In genomic region chr16:16222850-16223661, GRCh38 we compare ENCODE assay signal across 1 cellular context.
TF ChIP-seq lines count a peak whose summit lies in the region.
"Not testable (repeated sequence)": the region's sequence is repeated elsewhere in the genome, so short reads cannot be mapped to it uniquely, and the experiment has no call there.

TSS of gene ABCC6 (minus strand) at chr16:16223494. CDS start at chr16:16223434, 60 bp downstream.

TF ChIP-seq in HepG2, 621 proteins besides CTCF, POLR2A, EP300 and RAD21 (continued from another document and continues in another):
- TF ChIP-seq, protein P1, sequence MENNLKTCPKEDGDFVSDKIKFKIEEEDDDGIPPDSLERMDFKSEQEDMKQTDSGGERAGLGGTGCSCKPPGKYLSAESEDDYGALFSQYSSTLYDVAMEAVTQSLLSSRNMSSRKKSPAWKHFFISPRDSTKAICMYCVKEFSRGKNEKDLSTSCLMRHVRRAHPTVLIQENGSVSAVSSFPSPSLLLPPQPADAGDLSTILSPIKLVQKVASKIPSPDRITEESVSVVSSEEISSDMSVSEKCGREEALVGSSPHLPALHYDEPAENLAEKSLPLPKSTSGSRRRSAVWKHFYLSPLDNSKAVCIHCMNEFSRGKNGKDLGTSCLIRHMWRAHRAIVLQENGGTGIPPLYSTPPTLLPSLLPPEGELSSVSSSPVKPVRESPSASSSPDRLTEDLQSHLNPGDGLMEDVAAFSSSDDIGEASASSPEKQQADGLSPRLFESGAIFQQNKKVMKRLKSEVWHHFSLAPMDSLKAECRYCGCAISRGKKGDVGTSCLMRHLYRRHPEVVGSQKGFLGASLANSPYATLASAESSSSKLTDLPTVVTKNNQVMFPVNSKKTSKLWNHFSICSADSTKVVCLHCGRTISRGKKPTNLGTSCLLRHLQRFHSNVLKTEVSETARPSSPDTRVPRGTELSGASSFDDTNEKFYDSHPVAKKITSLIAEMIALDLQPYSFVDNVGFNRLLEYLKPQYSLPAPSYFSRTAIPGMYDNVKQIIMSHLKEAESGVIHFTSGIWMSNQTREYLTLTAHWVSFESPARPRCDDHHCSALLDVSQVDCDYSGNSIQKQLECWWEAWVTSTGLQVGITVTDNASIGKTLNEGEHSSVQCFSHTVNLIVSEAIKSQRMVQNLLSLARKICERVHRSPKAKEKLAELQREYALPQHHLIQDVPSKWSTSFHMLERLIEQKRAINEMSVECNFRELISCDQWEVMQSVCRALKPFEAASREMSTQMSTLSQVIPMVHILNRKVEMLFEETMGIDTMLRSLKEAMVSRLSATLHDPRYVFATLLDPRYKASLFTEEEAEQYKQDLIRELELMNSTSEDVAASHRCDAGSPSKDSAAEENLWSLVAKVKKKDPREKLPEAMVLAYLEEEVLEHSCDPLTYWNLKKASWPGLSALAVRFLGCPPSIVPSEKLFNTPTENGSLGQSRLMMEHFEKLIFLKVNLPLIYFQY (CRISPR knock-in tag; IDR thresholded peaks at IDR 0.05; ENCODE audit: borderline replicate concordance) = peak; percentile 87
- 0 out of 2 replicates have a peak, but pooled peaks have one; percentile 61 for TF ChIP-seq KDM3A (CRISPR knock-in tag; IDR thresholded peaks at IDR 0.05; ENCODE audit: low read depth)
- peak; percentile 80 for TF ChIP-seq HNF4A (CRISPR knock-in tag; IDR thresholded peaks at IDR 0.05)
- TF ChIP-seq RXRB (CRISPR knock-in tag; IDR thresholded peaks at IDR 0.05; ENCODE audit: borderline replicate concordance) = peak; percentile 76; the same call in 1 of the 2 replicates
- peak; percentile 77; the same call in 1 of the 2 replicates for TF ChIP-seq ZNF704 (CRISPR knock-in tag; IDR thresholded peaks at IDR 0.05; ENCODE audit: borderline replicate concordance)
- TF ChIP-seq SP5 (CRISPR knock-in tag; IDR thresholded peaks at IDR 0.05; ENCODE audit: borderline replicate concordance, low read depth) = peak; percentile 80
- peak; percentile 58; the same call in 1 of the 2 replicates for TF ChIP-seq HOXA3 (CRISPR knock-in tag; IDR thresholded peaks at IDR 0.05)
- peak; percentile 43; the same call in 1 of the 2 replicates for TF ChIP-seq MEIS2 (CRISPR knock-in tag; IDR thresholded peaks at IDR 0.05)
- peak; percentile 71 for TF ChIP-seq RARA (CRISPR knock-in tag; IDR thresholded peaks at IDR 0.05)
- TF ChIP-seq ERF (CRISPR knock-in tag; IDR thresholded peaks at IDR 0.05) = peak; percentile 66; the same call in 1 of the 2 replicates
- TF ChIP-seq GATAD2A (CRISPR knock-in tag; IDR thresholded peaks at IDR 0.05) = peak; percentile 69
- TF ChIP-seq, protein P2, sequence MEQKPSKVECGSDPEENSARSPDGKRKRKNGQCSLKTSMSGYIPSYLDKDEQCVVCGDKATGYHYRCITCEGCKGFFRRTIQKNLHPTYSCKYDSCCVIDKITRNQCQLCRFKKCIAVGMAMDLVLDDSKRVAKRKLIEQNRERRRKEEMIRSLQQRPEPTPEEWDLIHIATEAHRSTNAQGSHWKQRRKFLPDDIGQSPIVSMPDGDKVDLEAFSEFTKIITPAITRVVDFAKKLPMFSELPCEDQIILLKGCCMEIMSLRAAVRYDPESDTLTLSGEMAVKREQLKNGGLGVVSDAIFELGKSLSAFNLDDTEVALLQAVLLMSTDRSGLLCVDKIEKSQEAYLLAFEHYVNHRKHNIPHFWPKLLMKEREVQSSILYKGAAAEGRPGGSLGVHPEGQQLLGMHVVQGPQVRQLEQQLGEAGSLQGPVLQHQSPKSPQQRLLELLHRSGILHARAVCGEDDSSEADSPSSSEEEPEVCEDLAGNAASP (CRISPR knock-in tag; IDR thresholded peaks at IDR 0.05; ENCODE audit: borderline replicate concordance) = peak; percentile 89; the same call in 1 of the 2 replicates
- TF ChIP-seq, protein P3, sequence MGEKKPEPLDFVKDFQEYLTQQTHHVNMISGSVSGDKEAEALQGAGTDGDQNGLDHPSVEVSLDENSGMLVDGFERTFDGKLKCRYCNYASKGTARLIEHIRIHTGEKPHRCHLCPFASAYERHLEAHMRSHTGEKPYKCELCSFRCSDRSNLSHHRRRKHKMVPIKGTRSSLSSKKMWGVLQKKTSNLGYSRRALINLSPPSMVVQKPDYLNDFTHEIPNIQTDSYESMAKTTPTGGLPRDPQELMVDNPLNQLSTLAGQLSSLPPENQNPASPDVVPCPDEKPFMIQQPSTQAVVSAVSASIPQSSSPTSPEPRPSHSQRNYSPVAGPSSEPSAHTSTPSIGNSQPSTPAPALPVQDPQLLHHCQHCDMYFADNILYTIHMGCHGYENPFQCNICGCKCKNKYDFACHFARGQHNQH (CRISPR knock-in tag; IDR thresholded peaks at IDR 0.05) = 0 out of 2 replicates have a peak, but pooled peaks have one; percentile 50
- not testable (repeated sequence) for TF ChIP-seq SOX13 (IDR thresholded peaks at IDR 0.05); NR2F6 (IDR thresholded peaks at IDR 0.05); HNF4G (CRISPR knock-in tag; IDR thresholded peaks at IDR 0.05; ENCODE audit: borderline replicate concordance, low read depth)
- TF ChIP-seq SOX13 (CRISPR knock-in tag; conservative IDR thresholded peaks at IDR 0.05 in 1 of 2, IDR thresholded peaks at IDR 0.05 in 1 of 2) = peak in 1 of 2 experiments; percentile 20; a peak in 1 of 4 replicates
- TF ChIP-seq MED1 (CRISPR knock-in tag; IDR thresholded peaks at IDR 0.05) = peak; percentile 72
- 0 out of 2 replicates have a peak, but pooled peaks have one; percentile 38 for TF ChIP-seq GATAD1 (CRISPR knock-in tag; IDR thresholded peaks at IDR 0.05)
- TF ChIP-seq TAF1 (CRISPR knock-in tag; IDR thresholded peaks at IDR 0.05) = peak; percentile 62
- 0 out of 2 replicates have a peak, but pooled peaks have one; percentile 18 for TF ChIP-seq HMG20B (CRISPR knock-in tag; conservative IDR thresholded peaks at IDR 0.05)
- TF ChIP-seq E2F5 (CRISPR knock-in tag; conservative IDR thresholded peaks at IDR 0.05) = 0 out of 2 replicates have a peak, but pooled peaks have one; percentile 31
- TF ChIP-seq TFDP1 (CRISPR knock-in tag; IDR thresholded peaks at IDR 0.05; ENCODE audit: borderline replicate concordance) = 0 out of 2 replicates have a peak, but pooled peaks have one; percentile 31
- peak; percentile 86 for TF ChIP-seq ZNF281 (CRISPR knock-in tag; IDR thresholded peaks at IDR 0.05; ENCODE audit: borderline replicate concordance)
- TF ChIP-seq KDM2A (CRISPR knock-in tag; IDR thresholded peaks at IDR 0.05; ENCODE audit: borderline replicate concordance, low read depth) = peak; percentile 69; the same call in 1 of the 2 replicates
- TF ChIP-seq ZNF275 (CRISPR knock-in tag; IDR thresholded peaks at IDR 0.05; ENCODE audit: borderline replicate concordance) = 0 out of 2 replicates have a peak, but pooled peaks have one; percentile 57
- TF ChIP-seq, protein P4, sequence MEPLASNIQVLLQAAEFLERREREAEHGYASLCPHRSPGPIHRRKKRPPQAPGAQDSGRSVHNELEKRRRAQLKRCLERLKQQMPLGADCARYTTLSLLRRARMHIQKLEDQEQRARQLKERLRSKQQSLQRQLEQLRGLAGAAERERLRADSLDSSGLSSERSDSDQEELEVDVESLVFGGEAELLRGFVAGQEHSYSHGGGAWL (CRISPR knock-in tag; IDR thresholded peaks at IDR 0.05) = peak; percentile 36; the same call in 1 of the 2 replicates
- TF ChIP-seq NR2F6 (CRISPR knock-in tag; IDR thresholded peaks at IDR 0.05) = peak; percentile 60; the same call in 1 of the 2 replicates
- TF ChIP-seq FOXA3 (CRISPR knock-in tag; IDR thresholded peaks at IDR 0.05) = 0 out of 2 replicates have a peak, but pooled peaks have one; percentile 8
- TF ChIP-seq HOMEZ (CRISPR knock-in tag; IDR thresholded peaks at IDR 0.05; ENCODE audit: low read depth) = 0 out of 2 replicates have a peak, but pooled peaks have one; percentile 24
- peak; percentile 84; the same call in 1 of the 2 replicates for TF ChIP-seq ZBTB10 (CRISPR knock-in tag; IDR thresholded peaks at IDR 0.05; ENCODE audit: borderline replicate concordance)
- TF ChIP-seq ZNF792 (CRISPR knock-in tag; IDR thresholded peaks at IDR 0.05) = peak; percentile 31; the same call in 1 of the 2 replicates
- peak; percentile 10; the same call in 1 of the 2 replicates for TF ChIP-seq HNF4G (IDR thresholded peaks at IDR 0.05; ENCODE audit: borderline replicate concordance, low read depth, low read length)
- TF ChIP-seq HDAC2 (CRISPR knock-in tag; IDR thresholded peaks at IDR 0.05) = peak; percentile 36; the same call in 1 of the 2 replicates
- TF ChIP-seq, protein P5, sequence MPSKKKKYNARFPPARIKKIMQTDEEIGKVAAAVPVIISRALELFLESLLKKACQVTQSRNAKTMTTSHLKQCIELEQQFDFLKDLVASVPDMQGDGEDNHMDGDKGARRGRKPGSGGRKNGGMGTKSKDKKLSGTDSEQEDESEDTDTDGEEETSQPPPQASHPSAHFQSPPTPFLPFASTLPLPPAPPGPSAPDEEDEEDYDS (CRISPR knock-in tag; IDR thresholded peaks at IDR 0.05) = peak; percentile 18; the same call in 1 of the 2 replicates
